In genomic region chr11:35190804-35191348, GRCh38 we compare ENCODE assay signal across 1 cellular context.
A peak's percentile ranks its signal among the peaks of the same experiment; 100 is the strongest.
TF ChIP-seq lines count a peak whose summit lies in the region.

No MANE protein-coding gene starts in this region.

TF ChIP-seq in Ishikawa, 13 proteins besides CTCF, POLR2A, EP300 and RAD21 (continued from another document):
- TF ChIP-seq MAX (IDR thresholded peaks at IDR 0.05) (no peak), TCF12 (IDR thresholded peaks at IDR 0.05; ENCODE audit: low read depth) (no peak), CEBPB (IDR thresholded peaks at IDR 0.05) (peak; percentile 71), REST (IDR thresholded peaks at IDR 0.05; ENCODE audit: low read depth) (no peak), TEAD4 (IDR thresholded peaks at IDR 0.05) (no peak)
